Comparison of ENCODE assay signal across 19 cellular contexts in the genomic region with DNA sequence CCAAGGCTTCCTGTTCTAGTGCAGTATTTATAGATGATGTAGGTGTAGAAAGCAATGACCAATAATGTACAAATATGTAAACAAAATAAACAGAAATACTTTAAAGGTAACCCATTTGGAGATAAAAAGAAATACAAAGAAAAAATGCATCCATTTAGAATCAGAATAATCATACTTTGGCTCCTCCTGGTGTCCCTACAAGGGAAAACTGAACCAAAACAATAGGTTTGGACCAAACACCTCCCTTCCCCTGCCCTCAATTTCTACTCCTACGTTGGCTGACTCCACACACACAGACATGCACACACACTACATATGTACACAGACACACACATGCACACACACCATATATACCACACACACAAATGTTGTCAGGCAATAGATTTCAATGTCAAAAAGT. TPM values are rescaled to one million over a fixed set of nuclear protein-coding genes. Genes with fewer than 3 reads are reported as not detected.
A peak's percentile ranks its signal among the peaks of the same experiment; 100 is the strongest.
DNase-seq lines count a peak whose midpoint lies in the region; ATAC-seq and TF ChIP-seq lines count a peak whose summit lies in the region.
"Had no signal": no experiment of that assay in that cellular context is flagged by ENCODE, and none has a peak within 500 bp of the region (broad histone marks: within the 10 kb centered on the region; RNA-seq: fewer than 3 reads in every experiment).

No MANE protein-coding gene starts in this region.

- TF ChIP-seq CTCF in foreskin fibroblast (IDR thresholded peaks at IDR 0.05; ENCODE audit: low read depth, low read length): peak; percentile 22

- DNase-seq in AG08395 (ENCODE audit: low spot score) (peak; percentile 33), GM03348 (ENCODE audit: low spot score) (peak; percentile 31), adipocyte (ENCODE audit: low read depth) (peak; percentile 22), foreskin fibroblast (peak in 1 of 2 donors; percentile 42), anterior cingulate cortex (lab: John Stamatoyannopoulos, UW) (no peak), SK-N-DZ (ENCODE audit: low spot score) (no peak), iPS-NIHi7 (ENCODE audit: extremely low spot score) (no peak)
- DNase-seq: 8988T; AML-193; Caco-2; CD4-positive, CD25-positive, alpha-beta regulatory T cell; DMS153; EL; NCI-H1930; NCI-H774; PC-9; SK-N-SH; T-cell had no signal

- H3K9me3 ChIP-seq in adipocyte (ENCODE audit: control insufficient read depth, low read length): peaks cover 8% of the 10 kb centered on the region

- no peak overlapping the region for H3K9ac ChIP-seq in adipocyte (ENCODE audit: low read length)
- H3K9ac ChIP-seq: SK-N-SH had no signal

- H3K36me3 ChIP-seq in adipocyte (ENCODE audit: control insufficient read depth, insufficient read depth, low read length, severe bottlenecking): no peaks in the 10 kb centered on the region

- ATAC-seq in HG03565 (IDR thresholded peaks at IDR 0.05; ENCODE audit: unreplicated experiment): no peak
- ATAC-seq: T-cell had no signal

- no peak overlapping the region for H3K4me3 ChIP-seq in adipocyte (ENCODE audit: low read length)
- H3K4me3 ChIP-seq in foreskin fibroblast (ENCODE audit: low read depth in 1 of 2, low read length in 2 of 2): no peak overlapping the region
- H3K4me3 ChIP-seq: PC-9 had no signal

- H3K27me3 ChIP-seq in adipocyte (replicated peaks; ENCODE audit: control insufficient read depth, insufficient read depth, low read length): no peaks in the 10 kb centered on the region

- peaks cover under 1% of the 10 kb centered on the region for H3K4me1 ChIP-seq in adipocyte (ENCODE audit: control insufficient read depth, insufficient read depth, low read length)
- H3K4me1 ChIP-seq: Caco-2 had no signal

RNA-seq across cellular contexts. Expression of a gene that starts 36.0 kb away (rescaled TPM):
- polyA plus RNA-seq in SK-N-DZ (2014; cell fraction: cytosol; rRNA removed): 0.15 and 0.20 TPM in 2 replicates
- polyA plus RNA-seq in SK-N-DZ (2014; cell fraction: nucleus; rRNA removed): 0.38 TPM in 1 of 2 replicates, not detected in the other

Comparison
In these comparisons a context has a peak if more than half of its experiments do, and no peak if none do; other contexts are left out.
1. DNase-seq: peak in AG08395 (single experiment), GM03348 (single experiment) and adipocyte (single experiment); none in anterior cingulate cortex (0 of 58), SK-N-DZ (single experiment) and iPS-NIHi7 (single experiment).